In genomic region chr14:61694039-61694438, GRCh38 we compare ENCODE assay signal across 12 cellular contexts. TPM values are rescaled to one million over a fixed set of nuclear protein-coding genes. Genes with fewer than 3 reads are reported as not detected.
DNase-seq lines count a peak whose midpoint lies in the region; ATAC-seq and TF ChIP-seq lines count a peak whose summit lies in the region.
"Had no signal": no experiment of that assay in that cellular context is flagged by ENCODE, and none has a peak within 500 bp of the region (broad histone marks: within the 10 kb centered on the region; RNA-seq: fewer than 3 reads in every experiment).

No MANE protein-coding gene starts in this region.

- H3K27me3 ChIP-seq in ACC112 (ENCODE audit: insufficient read depth, low read length) (no peaks in the 10 kb centered on the region), DND-41 (ENCODE audit: insufficient read depth, low read length, poor library complexity) (no peaks in the 10 kb centered on the region)

- H3K9ac ChIP-seq in DND-41 (ENCODE audit: low read depth, low read length), result no peak overlapping the region

- POLR2A ChIA-PET in activated CD4-positive, alpha-beta memory T cell treated with anti-CD3 and anti-CD28 coated beads, Interleukin-2, amount 10 ng/mL, durations not matched to agents 7 days and 5 days (lab: Charles Lee), result interaction anchor here (0.8 to 3.3 kb wide), 12 partner anchors 11 to 221 kb away, joined by 3 to 88 read pairs (median 8); no protein-coding TSS in a partner anchor

- peak overlapping the region; percentile 95 for H3K4me3 Mint-ChIP-seq in activated CD4-positive, alpha-beta memory T cell treated with anti-CD3 and anti-CD28 coated beads, Interleukin-2, amount 10 ng/mL, durations not matched to agents 7 days and 5 days
- H3K4me3 Mint-ChIP-seq in memory B cell, result peak overlapping the region; percentile 14

- peak overlapping the region; percentile 73 for H3K4me3 ChIP-seq in ACC112 (ENCODE audit: low read depth, low read length)
- no peak overlapping the region for H3K4me3 ChIP-seq in DND-41 (ENCODE audit: low read depth in 1 of 2, low read length in 2 of 2)

- H3K27ac ChIP-seq in ACC112 (ENCODE audit: low read depth, low read length), result peak overlapping the region; percentile 89
- no peak overlapping the region for H3K27ac ChIP-seq in DND-41 (ENCODE audit: low read length)

- DNase-seq in DND-41 (no peak), memory B cell (ENCODE audit: low spot score in 2 of 2) (no peak), NCI-H345 (lab: John Stamatoyannopoulos, UW) (no peak), HPDE6-E6E7 (ENCODE audit: extremely low spot score) (no peak)
- DNase-seq in activated CD4-positive, alpha-beta memory T cell treated with anti-CD3 and anti-CD28 coated beads, Interleukin-2, amount 10 ng/mL, durations not matched to agents 7 days and 5 days, result no peak
- DNase-seq: C1 segment of cervical spinal cord, NCI-H1105 treated with DMSO at 0.1 percent for 48 hours, NCI-H524, SIG-M5 had no signal

- peaks cover 45% of the 10 kb centered on the region for H3K4me1 Mint-ChIP-seq in activated CD4-positive, alpha-beta memory T cell treated with anti-CD3 and anti-CD28 coated beads, Interleukin-2, amount 10 ng/mL, durations not matched to agents 7 days and 5 days
- peaks cover 16% of the 10 kb centered on the region for H3K4me1 Mint-ChIP-seq in memory B cell

- H3K36me3 Mint-ChIP-seq in activated CD4-positive, alpha-beta memory T cell treated with anti-CD3 and anti-CD28 coated beads, Interleukin-2, amount 10 ng/mL, durations not matched to agents 7 days and 5 days (ENCODE audit: low read depth), result peaks cover 32% of the 10 kb centered on the region
- H3K36me3 Mint-ChIP-seq in memory B cell, result peaks cover 6% of the 10 kb centered on the region

- H3K4me1 ChIP-seq in ACC112 (ENCODE audit: control insufficient read depth, insufficient read depth, low read length, unreplicated experiment) (peaks cover 22% of the 10 kb centered on the region), DND-41 (ENCODE audit: insufficient read depth, low read length) (peaks cover 45% of the 10 kb centered on the region)

- no peak for TF ChIP-seq CTCF in DND-41 (IDR thresholded peaks at IDR 0.05; ENCODE audit: borderline replicate concordance, extremely low read depth, low read length, poor library complexity, severe bottlenecking)

- peak overlapping the region; percentile 87 for H3K4me2 ChIP-seq in DND-41 (ENCODE audit: insufficient read depth, low read length)

- H2AFZ ChIP-seq in ACC112 (ENCODE audit: low read length, unreplicated experiment) (no peak overlapping the region), DND-41 (ENCODE audit: low read depth, low read length) (no peak overlapping the region; the same call in 1 of the 2 replicates)

- H3K79me2 ChIP-seq in ACC112 (ENCODE audit: control insufficient read depth, insufficient read depth, low read length, unreplicated experiment) (peaks cover 54% of the 10 kb centered on the region), DND-41 (ENCODE audit: insufficient read depth, low read length) (peaks cover 38% of the 10 kb centered on the region)

- CTCF ChIA-PET in activated CD4-positive, alpha-beta memory T cell treated with anti-CD3 and anti-CD28 coated beads, Interleukin-2, amount 10 ng/mL, durations not matched to agents 7 days and 5 days (lab: Charles Lee), result interaction anchor here (1.4 to 2.9 kb wide), 3 partner anchors 12 to 219 kb away, joined by 3 to 10 read pairs (median 6); no protein-coding TSS in a partner anchor

- no peaks in the 10 kb centered on the region for H3K27me3 Mint-ChIP-seq in activated CD4-positive, alpha-beta memory T cell treated with anti-CD3 and anti-CD28 coated beads, Interleukin-2, amount 10 ng/mL, durations not matched to agents 7 days and 5 days
- H3K27me3 Mint-ChIP-seq in memory B cell, result peaks cover 3% of the 10 kb centered on the region

- H4K20me1 ChIP-seq in DND-41 (ENCODE audit: insufficient read depth, low read length), result peaks cover 24% of the 10 kb centered on the region

- H3K36me3 ChIP-seq in ACC112 (ENCODE audit: insufficient read depth, low read length) (peaks cover 29% of the 10 kb centered on the region), DND-41 (ENCODE audit: insufficient read depth, low read length) (no peaks in the 10 kb centered on the region; the same call in 1 of the 2 replicates)

- no peaks in the 10 kb centered on the region for H3K9me3 ChIP-seq in DND-41 (ENCODE audit: insufficient read depth, low read length, severe bottlenecking)

- H3K9me3 Mint-ChIP-seq in activated CD4-positive, alpha-beta memory T cell treated with anti-CD3 and anti-CD28 coated beads, Interleukin-2, amount 10 ng/mL, durations not matched to agents 7 days and 5 days, result no peaks in the 10 kb centered on the region
- peaks cover 7% of the 10 kb centered on the region for H3K9me3 Mint-ChIP-seq in memory B cell

- H3K27ac Mint-ChIP-seq in activated CD4-positive, alpha-beta memory T cell treated with anti-CD3 and anti-CD28 coated beads, Interleukin-2, amount 10 ng/mL, durations not matched to agents 7 days and 5 days, result peak overlapping the region; percentile 80
- H3K27ac Mint-ChIP-seq in memory B cell, result no peak overlapping the region

- ATAC-seq in DND-41 (ENCODE audit: insufficient read depth, low read depth), result no peak
- ATAC-seq in memory B cell (ENCODE audit: low read depth), result no peak
- no peak for ATAC-seq in GM18873 (IDR thresholded peaks at IDR 0.05; ENCODE audit: low FRiP score, unreplicated experiment)
- no peak for ATAC-seq in HG03039 (IDR thresholded peaks at IDR 0.05; ENCODE audit: unreplicated experiment)

RNA-seq across cellular contexts. Expression of gene HIF1A, which starts 1.3 kb away (rescaled TPM):
- 100 to 1,000 TPM; 153 to 158 TPM for total RNA-seq in activated CD4-positive, alpha-beta memory T cell treated with anti-CD3 and anti-CD28 coated beads, Interleukin-2, amount 10 ng/mL, durations not matched to agents 7 days and 5 days
